ENCODE assay signal across 1 cellular context in the genomic region with DNA sequence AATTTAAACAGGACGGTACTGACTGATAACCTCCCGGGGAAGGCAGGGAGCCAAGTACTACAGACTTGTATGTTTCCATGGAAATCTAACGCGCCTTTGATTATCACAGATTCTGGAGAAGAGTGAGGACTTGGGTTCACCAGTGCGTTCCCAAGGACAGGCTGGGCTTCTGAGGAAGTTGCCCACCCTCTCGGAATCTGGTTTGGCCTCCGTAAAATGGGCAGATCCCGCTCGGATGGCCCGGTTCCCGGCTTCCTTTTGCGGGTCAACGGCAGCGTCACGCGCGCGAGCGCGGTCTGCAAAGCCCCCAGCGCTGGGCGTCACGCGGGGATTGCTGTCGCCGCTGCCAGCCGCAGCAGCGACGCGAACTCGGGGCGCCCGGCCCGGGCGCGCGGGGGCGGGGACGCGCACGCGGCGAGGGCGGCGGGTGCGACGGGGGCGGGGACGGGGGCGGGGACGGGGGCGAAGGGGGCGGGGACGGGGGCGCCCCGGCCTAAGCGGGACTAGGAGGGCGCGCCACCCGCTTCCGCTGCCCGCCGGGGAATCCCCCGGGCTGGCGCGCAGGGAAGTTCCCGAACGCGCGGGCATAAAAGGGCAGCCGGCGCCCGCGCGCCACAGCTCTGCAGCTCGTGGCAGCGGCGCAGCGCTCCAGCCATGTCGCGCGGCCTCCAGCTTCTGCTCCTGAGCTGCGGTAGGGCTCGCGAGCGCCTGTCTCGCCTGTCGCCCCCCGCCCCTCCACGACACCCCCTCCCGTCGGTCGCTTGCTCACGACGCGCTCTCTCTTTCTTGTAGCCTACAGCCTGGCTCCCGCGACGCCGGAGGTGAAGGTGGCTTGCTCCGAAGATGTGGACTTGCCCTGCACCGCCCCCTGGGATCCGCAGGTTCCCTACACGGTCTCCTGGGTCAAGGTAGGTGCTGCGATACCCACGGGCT.
TF ChIP-seq lines count a peak whose summit lies in the region.

A gene with protein sequence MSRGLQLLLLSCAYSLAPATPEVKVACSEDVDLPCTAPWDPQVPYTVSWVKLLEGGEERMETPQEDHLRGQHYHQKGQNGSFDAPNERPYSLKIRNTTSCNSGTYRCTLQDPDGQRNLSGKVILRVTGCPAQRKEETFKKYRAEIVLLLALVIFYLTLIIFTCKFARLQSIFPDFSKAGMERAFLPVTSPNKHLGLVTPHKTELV (plus strand): TSS at position 615 of the 933 bp plus-strand sequence. CDS start 40 bp downstream, at position 655.

TF ChIP-seq in HepG2, 621 proteins besides CTCF, POLR2A, EP300 and RAD21 (continued from another document and continues in another):
- TF ChIP-seq ZNF563 (CRISPR knock-in tag; IDR thresholded peaks at IDR 0.05): no peak
- TF ChIP-seq RARG (CRISPR knock-in tag; IDR thresholded peaks at IDR 0.05; ENCODE audit: low read depth): no peak
- TF ChIP-seq MIER3 (CRISPR knock-in tag; IDR thresholded peaks at IDR 0.05; ENCODE audit: borderline replicate concordance): no peak
- no peak for TF ChIP-seq ZNF616 (CRISPR knock-in tag; IDR thresholded peaks at IDR 0.05; ENCODE audit: low read depth)
- TF ChIP-seq ZNF362 (CRISPR knock-in tag; IDR thresholded peaks at IDR 0.05; ENCODE audit: borderline replicate concordance): no peak
- no peak for TF ChIP-seq FOXM1 (CRISPR knock-in tag; IDR thresholded peaks at IDR 0.05)
- TF ChIP-seq MYPOP (CRISPR knock-in tag; IDR thresholded peaks at IDR 0.05): peak; percentile 33; the same call in 1 of the 2 replicates
- no peak for TF ChIP-seq SRSF4 (IDR thresholded peaks at IDR 0.05; ENCODE audit: low read depth, low read length, poor library complexity, severe bottlenecking)
- TF ChIP-seq, protein P1, sequence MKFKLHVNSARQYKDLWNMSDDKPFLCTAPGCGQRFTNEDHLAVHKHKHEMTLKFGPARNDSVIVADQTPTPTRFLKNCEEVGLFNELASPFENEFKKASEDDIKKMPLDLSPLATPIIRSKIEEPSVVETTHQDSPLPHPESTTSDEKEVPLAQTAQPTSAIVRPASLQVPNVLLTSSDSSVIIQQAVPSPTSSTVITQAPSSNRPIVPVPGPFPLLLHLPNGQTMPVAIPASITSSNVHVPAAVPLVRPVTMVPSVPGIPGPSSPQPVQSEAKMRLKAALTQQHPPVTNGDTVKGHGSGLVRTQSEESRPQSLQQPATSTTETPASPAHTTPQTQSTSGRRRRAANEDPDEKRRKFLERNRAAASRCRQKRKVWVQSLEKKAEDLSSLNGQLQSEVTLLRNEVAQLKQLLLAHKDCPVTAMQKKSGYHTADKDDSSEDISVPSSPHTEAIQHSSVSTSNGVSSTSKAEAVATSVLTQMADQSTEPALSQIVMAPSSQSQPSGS (CRISPR knock-in tag; IDR thresholded peaks at IDR 0.05): no peak
- TF ChIP-seq, protein P2, sequence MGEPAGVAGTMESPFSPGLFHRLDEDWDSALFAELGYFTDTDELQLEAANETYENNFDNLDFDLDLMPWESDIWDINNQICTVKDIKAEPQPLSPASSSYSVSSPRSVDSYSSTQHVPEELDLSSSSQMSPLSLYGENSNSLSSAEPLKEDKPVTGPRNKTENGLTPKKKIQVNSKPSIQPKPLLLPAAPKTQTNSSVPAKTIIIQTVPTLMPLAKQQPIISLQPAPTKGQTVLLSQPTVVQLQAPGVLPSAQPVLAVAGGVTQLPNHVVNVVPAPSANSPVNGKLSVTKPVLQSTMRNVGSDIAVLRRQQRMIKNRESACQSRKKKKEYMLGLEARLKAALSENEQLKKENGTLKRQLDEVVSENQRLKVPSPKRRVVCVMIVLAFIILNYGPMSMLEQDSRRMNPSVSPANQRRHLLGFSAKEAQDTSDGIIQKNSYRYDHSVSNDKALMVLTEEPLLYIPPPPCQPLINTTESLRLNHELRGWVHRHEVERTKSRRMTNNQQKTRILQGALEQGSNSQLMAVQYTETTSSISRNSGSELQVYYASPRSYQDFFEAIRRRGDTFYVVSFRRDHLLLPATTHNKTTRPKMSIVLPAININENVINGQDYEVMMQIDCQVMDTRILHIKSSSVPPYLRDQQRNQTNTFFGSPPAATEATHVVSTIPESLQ (CRISPR knock-in tag; conservative IDR thresholded peaks at IDR 0.05): no peak
- TF ChIP-seq ZNF572 (CRISPR knock-in tag; IDR thresholded peaks at IDR 0.05): no peak
- TF ChIP-seq ZNF207 (IDR thresholded peaks at IDR 0.05; ENCODE audit: borderline replicate concordance): no peak
- TF ChIP-seq, protein P3, sequence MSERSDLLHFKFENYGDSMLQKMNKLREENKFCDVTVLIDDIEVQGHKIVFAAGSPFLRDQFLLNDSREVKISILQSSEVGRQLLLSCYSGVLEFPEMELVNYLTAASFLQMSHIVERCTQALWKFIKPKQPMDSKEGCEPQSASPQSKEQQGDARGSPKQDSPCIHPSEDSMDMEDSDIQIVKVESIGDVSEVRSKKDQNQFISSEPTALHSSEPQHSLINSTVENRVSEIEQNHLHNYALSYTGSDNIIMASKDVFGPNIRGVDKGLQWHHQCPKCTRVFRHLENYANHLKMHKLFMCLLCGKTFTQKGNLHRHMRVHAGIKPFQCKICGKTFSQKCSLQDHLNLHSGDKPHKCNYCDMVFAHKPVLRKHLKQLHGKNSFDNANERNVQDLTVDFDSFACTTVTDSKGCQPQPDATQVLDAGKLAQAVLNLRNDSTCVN (CRISPR knock-in tag; IDR thresholded peaks at IDR 0.05; ENCODE audit: borderline replicate concordance): 0 out of 2 replicates have a peak, but pooled peaks have one; percentile 5
- TF ChIP-seq, protein P4, sequence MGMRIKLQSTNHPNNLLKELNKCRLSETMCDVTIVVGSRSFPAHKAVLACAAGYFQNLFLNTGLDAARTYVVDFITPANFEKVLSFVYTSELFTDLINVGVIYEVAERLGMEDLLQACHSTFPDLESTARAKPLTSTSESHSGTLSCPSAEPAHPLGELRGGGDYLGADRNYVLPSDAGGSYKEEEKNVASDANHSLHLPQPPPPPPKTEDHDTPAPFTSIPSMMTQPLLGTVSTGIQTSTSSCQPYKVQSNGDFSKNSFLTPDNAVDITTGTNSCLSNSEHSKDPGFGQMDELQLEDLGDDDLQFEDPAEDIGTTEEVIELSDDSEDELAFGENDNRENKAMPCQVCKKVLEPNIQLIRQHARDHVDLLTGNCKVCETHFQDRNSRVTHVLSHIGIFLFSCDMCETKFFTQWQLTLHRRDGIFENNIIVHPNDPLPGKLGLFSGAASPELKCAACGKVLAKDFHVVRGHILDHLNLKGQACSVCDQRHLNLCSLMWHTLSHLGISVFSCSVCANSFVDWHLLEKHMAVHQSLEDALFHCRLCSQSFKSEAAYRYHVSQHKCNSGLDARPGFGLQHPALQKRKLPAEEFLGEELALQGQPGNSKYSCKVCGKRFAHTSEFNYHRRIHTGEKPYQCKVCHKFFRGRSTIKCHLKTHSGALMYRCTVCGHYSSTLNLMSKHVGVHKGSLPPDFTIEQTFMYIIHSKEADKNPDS (CRISPR knock-in tag; IDR thresholded peaks at IDR 0.05): no peak
- no peak for TF ChIP-seq ZNF296 (CRISPR knock-in tag; conservative IDR thresholded peaks at IDR 0.05)
- no peak for TF ChIP-seq ZNF83 (CRISPR knock-in tag; IDR thresholded peaks at IDR 0.05; ENCODE audit: borderline replicate concordance)
- no peak for TF ChIP-seq HOXA9 (CRISPR knock-in tag; IDR thresholded peaks at IDR 0.05; ENCODE audit: borderline replicate concordance)
- TF ChIP-seq KDM2A (CRISPR knock-in tag; IDR thresholded peaks at IDR 0.05; ENCODE audit: borderline replicate concordance, low read depth): peak; percentile 65; the same call in 1 of the 2 replicates
- no peak for TF ChIP-seq ZNF12 (CRISPR knock-in tag; IDR thresholded peaks at IDR 0.05)
- TF ChIP-seq ZMYM2 (CRISPR knock-in tag; IDR thresholded peaks at IDR 0.05): no peak
- TF ChIP-seq RAD51 (IDR thresholded peaks at IDR 0.05; ENCODE audit: borderline replicate concordance): no peak
- no peak for TF ChIP-seq NR2C2 (CRISPR knock-in tag; IDR thresholded peaks at IDR 0.05; ENCODE audit: borderline replicate concordance)
- TF ChIP-seq ZNF451 (CRISPR knock-in tag; IDR thresholded peaks at IDR 0.05): no peak
- TF ChIP-seq JUN (CRISPR knock-in tag; IDR thresholded peaks at IDR 0.05): no peak
- no peak for TF ChIP-seq ATM (IDR thresholded peaks at IDR 0.05; ENCODE audit: borderline replicate concordance)
- TF ChIP-seq HNF1B (CRISPR knock-in tag; IDR thresholded peaks at IDR 0.05): no peak
- TF ChIP-seq ZNF773 (CRISPR knock-in tag; IDR thresholded peaks at IDR 0.05; ENCODE audit: borderline replicate concordance): no peak
- TF ChIP-seq ISL2 (CRISPR knock-in tag; IDR thresholded peaks at IDR 0.05): 0 out of 2 replicates have a peak, but pooled peaks have one; percentile 27
- TF ChIP-seq MYC (CRISPR knock-in tag; IDR thresholded peaks at IDR 0.05; ENCODE audit: borderline replicate concordance): peak; percentile 39; the same call in 1 of the 2 replicates
- no peak for TF ChIP-seq ZKSCAN5 (CRISPR knock-in tag; IDR thresholded peaks at IDR 0.05)
- no peak for TF ChIP-seq TERF1 (CRISPR knock-in tag; IDR thresholded peaks at IDR 0.05)
- no peak for TF ChIP-seq TARDBP (CRISPR knock-in tag; IDR thresholded peaks at IDR 0.05)
- no peak for TF ChIP-seq GRHL1 (CRISPR knock-in tag; conservative IDR thresholded peaks at IDR 0.05)
- no peak for TF ChIP-seq RFXAP (CRISPR knock-in tag; IDR thresholded peaks at IDR 0.05; ENCODE audit: borderline replicate concordance)
- no peak for TF ChIP-seq PHF5A (CRISPR knock-in tag; IDR thresholded peaks at IDR 0.05; ENCODE audit: low read depth, unreplicated experiment)
- no peak for TF ChIP-seq ISX (CRISPR knock-in tag; conservative IDR thresholded peaks at IDR 0.05)
- no peak for TF ChIP-seq ZNF292 (CRISPR knock-in tag; IDR thresholded peaks at IDR 0.05; ENCODE audit: borderline replicate concordance, low read depth)
- TF ChIP-seq YY1 (IDR thresholded peaks at IDR 0.05; ENCODE audit: insufficient read depth, insufficient replicate concordance, low read depth, low read length): peak; percentile 33
- 0 out of 2 replicates have a peak, but pooled peaks have one; percentile 51 for TF ChIP-seq ZC3H13 (CRISPR knock-in tag; IDR thresholded peaks at IDR 0.05)
- TF ChIP-seq PHF8 (CRISPR knock-in tag; IDR thresholded peaks at IDR 0.05): peak; percentile 32; the same call in 1 of the 2 replicates
- no peak for TF ChIP-seq NCOA5 (CRISPR knock-in tag; IDR thresholded peaks at IDR 0.05)
- no peak for TF ChIP-seq ZNF816 (CRISPR knock-in tag; IDR thresholded peaks at IDR 0.05; ENCODE audit: borderline replicate concordance)
- TF ChIP-seq TMF1 (CRISPR knock-in tag; IDR thresholded peaks at IDR 0.05; ENCODE audit: low read depth): peak; percentile 68; the same call in 1 of the 2 replicates
